7 cellular contexts compared by ENCODE assay signal in the genomic region with DNA sequence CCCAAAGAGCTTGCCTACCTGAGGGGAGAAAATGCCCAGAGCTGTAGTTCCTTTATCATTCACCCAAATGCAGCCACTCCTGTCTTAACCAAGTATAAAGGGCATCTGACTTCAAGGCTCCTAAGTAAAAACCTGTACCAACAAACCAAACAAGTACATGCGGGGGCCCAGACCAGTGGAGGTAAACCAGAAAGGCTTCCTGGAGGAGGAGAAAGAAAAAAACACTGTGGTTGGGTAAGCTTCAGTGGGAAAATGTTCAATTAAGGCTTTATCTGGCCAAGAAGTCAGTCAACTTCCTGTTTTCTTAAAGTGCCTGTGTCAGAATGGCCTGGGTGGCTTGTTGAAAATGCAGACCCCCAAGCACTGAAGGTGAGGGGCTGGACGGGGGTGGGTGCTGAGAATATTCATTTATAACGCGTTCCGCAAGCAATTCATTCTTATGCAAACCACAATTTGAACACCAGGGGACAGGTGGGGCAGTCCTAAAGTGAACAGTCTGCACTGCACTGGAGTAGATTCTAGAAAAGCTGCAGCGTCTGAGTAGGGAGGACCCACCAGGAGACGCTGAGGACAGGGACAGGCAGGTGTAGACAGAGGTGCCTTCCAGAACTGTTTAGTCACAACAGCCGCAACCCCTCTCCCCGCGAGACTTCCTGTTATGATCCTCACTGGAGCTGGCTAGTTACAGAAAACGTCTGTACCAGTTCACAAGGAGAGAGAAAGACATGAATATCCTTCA.
DNase-seq lines count a peak whose midpoint lies in the region; ATAC-seq lines count a peak whose summit lies in the region.

No MANE protein-coding gene starts in this region.

- H3K9me3 Mint-ChIP-seq in activated T-helper 17 cell treated with anti-CD3 and anti-CD28 coated beads, Interleukin-2, amount 50 U/mL, for 72 hours = no peaks in the 10 kb centered on the region

- H3K27ac Mint-ChIP-seq in activated T-helper 17 cell treated with anti-CD3 and anti-CD28 coated beads, Interleukin-2, amount 50 U/mL, for 72 hours = peak overlapping the region; percentile 62

- peak overlapping the region; percentile 68 for H3K27ac ChIP-seq in muscle layer of duodenum (ENCODE audit: low read length)

- peaks cover 3 to 16% of the 10 kb centered on the region in 2 donors for H3K4me1 ChIP-seq in muscle layer of duodenum (ENCODE audit: control insufficient read depth in 1 of 2, insufficient read depth in 2 of 2, low read length in 2 of 2)

- in situ Hi-C loops in G401 (cut with HindIII; ENCODE audit: low sequenced_read_pairs) = no loop called here

- no peaks in the 10 kb centered on the region for H3K36me3 Mint-ChIP-seq in activated T-helper 17 cell treated with anti-CD3 and anti-CD28 coated beads, Interleukin-2, amount 50 U/mL, for 72 hours (ENCODE audit: low read depth)

- peaks cover 14% of the 10 kb centered on the region for H3K4me1 Mint-ChIP-seq in activated T-helper 17 cell treated with anti-CD3 and anti-CD28 coated beads, Interleukin-2, amount 50 U/mL, for 72 hours

- H3K36me3 ChIP-seq in muscle layer of duodenum (ENCODE audit: control insufficient read depth in 1 of 2, insufficient read depth in 2 of 2, low read length in 2 of 2) = no peaks in the 10 kb centered on the region

- no peaks in the 10 kb centered on the region for H3K9me3 ChIP-seq in muscle layer of duodenum (ENCODE audit: control insufficient read depth in 1 of 2, low read length in 2 of 2)

- peak; percentile 60 for ATAC-seq in activated T-helper 17 cell treated with anti-CD3 and anti-CD28 coated beads, Interleukin-2, amount 50 U/mL, for 72 hours (replicated peaks)
- no peak for ATAC-seq in HG02759 (IDR thresholded peaks at IDR 0.05; ENCODE audit: unreplicated experiment)
- ATAC-seq in GM21576 (IDR thresholded peaks at IDR 0.05; ENCODE audit: unreplicated experiment) = no peak

- H3K27me3 ChIP-seq in muscle layer of duodenum (ENCODE audit: low read depth, low read length) = peaks cover 16% of the 10 kb centered on the region

- peak overlapping the region; percentile 64 for H3K4me3 Mint-ChIP-seq in activated T-helper 17 cell treated with anti-CD3 and anti-CD28 coated beads, Interleukin-2, amount 50 U/mL, for 72 hours

- H3K27me3 Mint-ChIP-seq in activated T-helper 17 cell treated with anti-CD3 and anti-CD28 coated beads, Interleukin-2, amount 50 U/mL, for 72 hours = peaks cover 12% of the 10 kb centered on the region

- peak; percentile 33 for DNase-seq in G401 (ENCODE audit: low spot score)
- DNase-seq in NCI-H1105 treated with DMSO at 0.1 percent for 48 hours (lab: John Stamatoyannopoulos, UW) = peak; percentile 32
- DNase-seq in cerebellar nuclear complex (lab: John Stamatoyannopoulos, UW) = no peak

- peak overlapping the region in 1 of 2 donors; percentile 2 for H3K4me3 ChIP-seq in muscle layer of duodenum (ENCODE audit: low read depth in 1 of 2, low read length in 2 of 2)

Comparison
In these comparisons a context has a peak if more than half of its experiments do, and no peak if none do; other contexts are left out.
1. DNase-seq: peak in G401 (single experiment) and NCI-H1105 treated with DMSO at 0.1 percent for 48 hours (single experiment); none in cerebellar nuclear complex (0 of 2).